In genomic region chr6:128784266-128784665, GRCh38 we compare ENCODE assay signal across 18 cellular contexts.
"Had no signal": no experiment of that assay in that cellular context is flagged by ENCODE, and none has a peak within 500 bp of the region (broad histone marks: within the 10 kb centered on the region; RNA-seq: fewer than 3 reads in every experiment).

No MANE protein-coding gene starts in this region.

- H3K27ac ChIP-seq: heart right ventricle, neutrophil, spleen had no signal

- H3K4me3 ChIP-seq: heart right ventricle, mucosa of descending colon, spleen had no signal

- H3K27me3 ChIP-seq: heart right ventricle, neutrophil, spleen had no signal

- FAIRE-seq: endometrium, frontal cortex, islet of Langerhans, urothelium cell line had no signal

- H3K36me3 ChIP-seq: heart right ventricle, neutrophil, spleen had no signal

- H3K36me3 Mint-ChIP-seq: naive thymus-derived CD8-positive, alpha-beta T cell had no signal

- DNase-seq: effector memory CD4-positive, alpha-beta T cell; heart right ventricle; hypothalamus; kidney glomerular epithelial cell; mucosa of descending colon; naive thymus-derived CD8-positive, alpha-beta T cell; posterior cingulate gyrus; spleen; stimulated activated CD4-positive, alpha-beta T cell treated with anti-CD3 and anti-CD28 coated beads, Interleukin-2, amount 100 ng/mL, for 24 hours; stimulated activated CD4-positive, alpha-beta T cell treated with anti-CD3 and anti-CD28 coated beads, Interleukin-4, amount 100 ng/mL, for 4 hours; stimulated activated naive CD4-positive, alpha-beta T cell treated with Interleukin-2 at 50 U/mL for 16 hours had no signal

- H3K9me3 ChIP-seq: mucosa of descending colon, neutrophil had no signal

- H3K4me1 ChIP-seq: heart right ventricle, spleen had no signal

- H3K4me3 Mint-ChIP-seq: naive thymus-derived CD8-positive, alpha-beta T cell had no signal

- ATAC-seq: esophagus mucosa; heart right ventricle; mucosa of descending colon; naive thymus-derived CD8-positive, alpha-beta T cell; sciatic nerve had no signal

- H3K4me1 Mint-ChIP-seq: naive thymus-derived CD8-positive, alpha-beta T cell had no signal

- H3K27ac Mint-ChIP-seq: naive thymus-derived CD8-positive, alpha-beta T cell had no signal
